In the genomic region with DNA sequence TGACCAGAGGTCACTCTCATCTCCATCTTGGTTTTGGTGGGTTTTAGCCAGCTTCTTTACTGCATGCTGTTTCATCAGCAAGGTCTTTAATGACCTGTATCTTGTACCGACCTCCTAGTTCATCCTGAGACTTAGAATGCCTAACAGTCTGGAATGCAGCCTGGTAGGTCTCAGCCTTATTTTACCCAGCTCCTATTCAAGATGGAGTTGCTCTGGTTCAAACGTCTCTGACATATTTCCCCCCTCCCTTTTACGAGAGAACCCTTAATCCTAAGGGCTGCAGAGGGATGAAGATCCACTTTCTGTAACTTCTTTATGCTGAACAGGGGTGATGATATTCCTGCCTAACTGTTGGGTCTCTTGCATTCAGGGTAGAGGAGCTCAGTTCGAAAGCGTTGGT, we compare ENCODE assay signal across 1 cellular context.
TF ChIP-seq lines count a peak whose summit lies in the region.

No MANE protein-coding gene starts in this region.

TF ChIP-seq in HepG2, 621 proteins besides CTCF, POLR2A, EP300 and RAD21 (continued from another document):
- TF ChIP-seq NR2F1 (CRISPR knock-in tag; IDR thresholded peaks at IDR 0.05): peak in 1 of 2 experiments; percentile 26; a peak in 1 of 4 replicates
